Comparison of ENCODE assay signal across 23 cellular contexts in the genomic region with DNA sequence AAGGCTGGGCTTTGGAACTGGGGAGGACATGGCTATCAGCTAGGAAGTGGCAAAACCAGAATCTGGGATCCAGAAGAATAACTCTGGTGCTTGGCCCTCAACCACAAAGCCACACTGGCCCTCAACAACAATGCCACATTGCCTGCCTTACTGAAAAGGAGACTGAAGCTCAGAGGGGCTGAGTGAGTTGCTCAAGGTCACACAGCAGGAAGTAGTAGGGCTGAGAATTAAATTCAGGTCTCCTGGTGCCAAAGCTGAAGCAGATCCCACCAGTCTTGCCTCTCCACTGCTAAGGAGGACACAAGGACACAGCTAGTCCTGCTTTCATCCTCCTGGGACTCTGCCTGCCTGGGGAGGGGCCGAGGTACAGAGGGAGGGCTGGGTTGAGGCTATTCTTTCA. TPM values are rescaled to one million over a fixed set of nuclear protein-coding genes. Genes with fewer than 3 reads are reported as not detected.
"Had no signal": no experiment of that assay in that cellular context is flagged by ENCODE, and none has a peak within 500 bp of the region (broad histone marks: within the 10 kb centered on the region; RNA-seq: fewer than 3 reads in every experiment).

No MANE protein-coding gene starts in this region.

- H3K4me1 ChIP-seq: SJSA1 had no signal

- DNase-seq: KBM-7, MG63, NCI-H1092, NCI-H1105 treated with DMSO at 0.1 percent for 48 hours, NCI-H1417 treated with DMSO at 0.1 percent for 48 hours, NCI-H146, NCI-H1694 treated with DMSO at 0.1 percent for 48 hours, NCI-H1930, NCI-H2081, NCI-H2107, NCI-H2227 treated with DMSO at 0.1 percent for 48 hours, NCI-H524, NCI-H69, NCI-H774, Right ventricle myocardium superior, RPMI8226, SIG-M5 had no signal

- H3K4me3 ChIP-seq: MG63, SJSA1, SK-N-MC had no signal

- H3K9me3 ChIP-seq: MG63, SJSA1 had no signal

- FAIRE-seq: RCC 7860 had no signal

- H3K27ac ChIP-seq: SJSA1, SK-N-MC had no signal

- H3K36me3 ChIP-seq: MG63, SJSA1 had no signal

RNA-seq across cellular contexts. Expression of a gene that starts 29.4 kb away (rescaled TPM):
- total RNA-seq: HT1080, NCI-H460 had no signal
- polyA plus RNA-seq: IgD-negative memory B cell had no signal
